In genomic region chr2:121101093-121101715, GRCh38 we compare ENCODE assay signal across 16 cellular contexts.
A peak's percentile ranks its signal among the peaks of the same experiment; 100 is the strongest.
DNase-seq lines count a peak whose midpoint lies in the region; ATAC-seq and TF ChIP-seq lines count a peak whose summit lies in the region.
"Had no signal": no experiment of that assay in that cellular context is flagged by ENCODE, and none has a peak within 500 bp of the region (broad histone marks: within the 10 kb centered on the region; RNA-seq: fewer than 3 reads in every experiment).

No MANE protein-coding gene starts in this region.

- no peak overlapping the region for H3K27ac ChIP-seq in spleen
- H3K27ac ChIP-seq: 22Rv1, A549, BLaER1, GM23248 had no signal

- peaks cover 7% of the 10 kb centered on the region for H3K27me3 Mint-ChIP-seq in glutamatergic neuron (ENCODE audit: unreplicated experiment)
- H3K27me3 Mint-ChIP-seq in activated T-helper 2 cell treated with anti-CD3 and anti-CD28 coated beads, Interferon-gamma antibody, Interleukin-2, Interleukin-4, amounts not matched to agents 10 μg/mL and 5 μg/mL and 100 μg/mL, durations not matched to agents 14 hours and 24 hours and 36 hours (ENCODE audit: low read depth) = no peaks in the 10 kb centered on the region

- peak overlapping the region; percentile 12 for H3K27ac Mint-ChIP-seq in glutamatergic neuron (ENCODE audit: unreplicated experiment)
- no peak overlapping the region for H3K27ac Mint-ChIP-seq in activated T-helper 2 cell treated with anti-CD3 and anti-CD28 coated beads, Interferon-gamma antibody, Interleukin-2, Interleukin-4, amounts not matched to agents 10 μg/mL and 5 μg/mL and 100 μg/mL, durations not matched to agents 14 hours and 24 hours and 36 hours
- H3K27ac Mint-ChIP-seq: CD4-positive, alpha-beta memory T cell; IgD-negative memory B cell had no signal

- no peak for ATAC-seq in HG03439 (IDR thresholded peaks at IDR 0.05; ENCODE audit: unreplicated experiment)
- ATAC-seq: A549 had no signal

- DNase-seq in DMS 273 (lab: John Stamatoyannopoulos, UW; ENCODE audit: unreplicated experiment) (peak; percentile 40), DMS 273 treated with DMSO at 0.1 percent for 48 hours (lab: John Stamatoyannopoulos, UW) (no peak), NCI-H82 (lab: John Stamatoyannopoulos, UW) (peak; percentile 82), glutamatergic neuron (no peak), spleen (peak; percentile 45), NCI-H748 treated with DMSO at 0.1 percent for 48 hours (lab: John Stamatoyannopoulos, UW) (no peak)
- DNase-seq in activated T-helper 2 cell treated with anti-CD3 and anti-CD28 coated beads, Interferon-gamma antibody, Interleukin-2, Interleukin-4, amounts not matched to agents 10 μg/mL and 5 μg/mL and 100 μg/mL, durations not matched to agents 14 hours and 24 hours and 36 hours (ENCODE audit: low spot score) = no peak
- DNase-seq: CD4-positive, alpha-beta memory T cell; GM23248; HCEC 1CT had no signal

- no peaks in the 10 kb centered on the region for H3K9me3 ChIP-seq in spleen
- H3K9me3 ChIP-seq: A549, BLaER1 had no signal

- H3K4me1 ChIP-seq in spleen = no peaks in the 10 kb centered on the region
- H3K4me1 ChIP-seq: A549 had no signal

- intact Hi-C loops in spleen (cut with DNase I; ENCODE audit: low total_unique reads) = no loop called here
- intact Hi-C loops in activated T-helper 2 cell treated with anti-CD3 and anti-CD28 coated beads, Interferon-gamma antibody, Interleukin-2, Interleukin-4, amounts not matched to agents 10 μg/mL and 5 μg/mL and 100 μg/mL, durations not matched to agents 14 hours and 24 hours and 36 hours (cut with micrococcal nuclease) = no loop called here

- H3K4me3 Mint-ChIP-seq in glutamatergic neuron (ENCODE audit: unreplicated experiment) = no peak overlapping the region
- no peak overlapping the region for H3K4me3 Mint-ChIP-seq in activated T-helper 2 cell treated with anti-CD3 and anti-CD28 coated beads, Interferon-gamma antibody, Interleukin-2, Interleukin-4, amounts not matched to agents 10 μg/mL and 5 μg/mL and 100 μg/mL, durations not matched to agents 14 hours and 24 hours and 36 hours (ENCODE audit: low read depth)
- H3K4me3 Mint-ChIP-seq: CD14-positive monocyte, IgD-negative memory B cell had no signal

- no peak for TF ChIP-seq POLR2A in spleen (IDR thresholded peaks at IDR 0.05)

- 77 to 79% (median 78%) methylated on average over 8 to 10 of the region's 10 CpGs for WGBS in spleen, 5 donors

- peaks cover 0 to 40% (median 0%) of the 10 kb centered on the region in 7 donors for H3K27me3 ChIP-seq in spleen (replicated peaks in 1 of 7)
- H3K27me3 ChIP-seq: BLaER1 had no signal

- peaks cover 19% of the 10 kb centered on the region for H3K4me1 Mint-ChIP-seq in glutamatergic neuron (ENCODE audit: low read depth, unreplicated experiment)
- H3K4me1 Mint-ChIP-seq in activated T-helper 2 cell treated with anti-CD3 and anti-CD28 coated beads, Interferon-gamma antibody, Interleukin-2, Interleukin-4, amounts not matched to agents 10 μg/mL and 5 μg/mL and 100 μg/mL, durations not matched to agents 14 hours and 24 hours and 36 hours (ENCODE audit: low read depth) = no peaks in the 10 kb centered on the region
- H3K4me1 Mint-ChIP-seq: CD14-positive monocyte; CD4-positive, alpha-beta memory T cell; IgD-negative memory B cell had no signal

- TF ChIP-seq CTCF in glutamatergic neuron (IDR thresholded peaks at IDR 0.05; ENCODE audit: partially characterized antibody, unreplicated experiment) (no peak), spleen (IDR thresholded peaks at IDR 0.05 in 8 of 11, conservative IDR thresholded peaks at IDR 0.05 in 3 of 11) (no peak)

- H3K36me3 Mint-ChIP-seq in glutamatergic neuron (ENCODE audit: unreplicated experiment) = no peaks in the 10 kb centered on the region
- H3K36me3 Mint-ChIP-seq in activated T-helper 2 cell treated with anti-CD3 and anti-CD28 coated beads, Interferon-gamma antibody, Interleukin-2, Interleukin-4, amounts not matched to agents 10 μg/mL and 5 μg/mL and 100 μg/mL, durations not matched to agents 14 hours and 24 hours and 36 hours (ENCODE audit: low read depth) = no peaks in the 10 kb centered on the region
- H3K36me3 Mint-ChIP-seq: CD14-positive monocyte; CD4-positive, alpha-beta memory T cell; IgD-negative memory B cell had no signal

- H3K4me3 ChIP-seq in spleen = no peak overlapping the region
- H3K4me3 ChIP-seq: A549, BLaER1, GM23248 had no signal

- H3K36me3 ChIP-seq in spleen = no peaks in the 10 kb centered on the region
- H3K36me3 ChIP-seq: BLaER1 had no signal

- H3K9me3 Mint-ChIP-seq in glutamatergic neuron (ENCODE audit: unreplicated experiment) = peaks cover 4% of the 10 kb centered on the region
- no peaks in the 10 kb centered on the region for H3K9me3 Mint-ChIP-seq in activated T-helper 2 cell treated with anti-CD3 and anti-CD28 coated beads, Interferon-gamma antibody, Interleukin-2, Interleukin-4, amounts not matched to agents 10 μg/mL and 5 μg/mL and 100 μg/mL, durations not matched to agents 14 hours and 24 hours and 36 hours
- H3K9me3 Mint-ChIP-seq: CD4-positive, alpha-beta memory T cell had no signal

Comparison
In these comparisons a context has a peak if more than half of its experiments do, and no peak if none do; other contexts are left out.
1. DNase-seq: peak in DMS 273 (single experiment), NCI-H82 (single experiment) and spleen (single experiment); none in DMS 273 treated with DMSO at 0.1 percent for 48 hours (single experiment), glutamatergic neuron (single experiment), NCI-H748 treated with DMSO at 0.1 percent for 48 hours (single experiment) and activated T-helper 2 cell treated with anti-CD3 and anti-CD28 coated beads, Interferon-gamma antibody, Interleukin-2, Interleukin-4, amounts not matched to agents 10 μg/mL and 5 μg/mL and 100 μg/mL, durations not matched to agents 14 hours and 24 hours and 36 hours (single experiment).